ENCODE assay signal across 8 cellular contexts in the genomic region with DNA sequence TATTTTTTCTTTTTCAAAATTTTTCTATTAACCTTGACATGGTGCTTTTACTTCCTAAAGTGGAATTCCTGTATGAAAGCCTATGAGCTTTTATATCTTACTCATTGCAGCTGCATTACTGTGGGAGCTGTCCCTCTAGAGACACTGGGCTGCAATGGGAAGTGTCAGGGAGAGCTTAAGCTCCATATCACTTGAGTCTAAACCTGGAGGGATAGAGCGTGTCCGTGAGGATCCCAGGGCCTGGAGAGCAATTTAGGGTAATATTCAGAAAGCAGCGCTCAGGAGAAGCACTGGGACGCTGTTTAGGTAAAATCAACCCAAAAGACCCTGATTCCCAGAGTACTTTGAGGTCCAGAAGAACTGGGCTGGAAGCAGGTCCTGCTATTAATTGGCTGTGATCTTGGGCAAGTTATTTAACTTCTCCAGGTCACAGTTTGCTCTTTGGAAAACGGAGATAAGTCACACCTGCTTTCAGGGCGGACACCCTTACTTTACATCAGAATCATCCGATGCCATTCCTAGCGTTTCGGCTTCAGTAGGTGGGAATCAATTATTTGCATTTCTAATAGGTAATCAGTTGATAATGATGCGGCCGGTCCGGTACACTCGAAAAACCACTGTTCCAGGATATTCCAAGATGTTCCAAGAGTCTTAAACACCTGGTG. TPM values are rescaled to one million over a fixed set of nuclear protein-coding genes. Genes with fewer than 3 reads are reported as not detected.
DNase-seq lines count a peak whose midpoint lies in the region; ATAC-seq, FAIRE-seq and TF ChIP-seq lines count a peak whose summit lies in the region.

No MANE protein-coding gene starts in this region.

- POLR2A ChIA-PET in A549 (lab: Yijun Ruan, JAX): interaction anchor here (0.6 to 1.3 kb wide), 5 partner anchors 25 to 413 kb away, joined by 3 to 6 read pairs (median 3); a partner anchor contains a TSS
- POLR2A ChIA-PET in HCT116 (lab: Charles Lee): interaction anchor here (1.0 to 1.6 kb wide), 2 partner anchors 201 to 413 kb away, joined by 3 to 5 read pairs; a partner anchor contains a TSS
- POLR2A ChIA-PET in GM12878 (lab: Charles Lee): interaction anchor here (0.5 to 4.0 kb wide), 4 partner anchors 50 to 1178 kb away, joined by 3 to 16 read pairs (median 6); a partner anchor contains a TSS

- peak overlapping the region; percentile 89 for H3K27ac Mint-ChIP-seq in mesothelial cell of epicardium

- H3K4me3 Mint-ChIP-seq in mesothelial cell of epicardium: peak overlapping the region; percentile 88

- no peaks in the 10 kb centered on the region for H3K9me3 ChIP-seq in A549
- H3K9me3 ChIP-seq in HCT116 (ENCODE audit: control insufficient read depth in 1 of 2, insufficient read depth in 1 of 2, low read depth in 1 of 2, low read length in 2 of 2): no peaks in the 10 kb centered on the region
- H3K9me3 ChIP-seq in GM12878 (replicated peaks; ENCODE audit: control insufficient read depth, insufficient read depth, low read length): no peaks in the 10 kb centered on the region

- ATAC-seq in A549 (no peak), HCT116 (no peak), GM12878 (no peak)

- H2AFZ ChIP-seq in HCT116 (ENCODE audit: low read depth, low read length, poor library complexity, severe bottlenecking) (peak overlapping the region; percentile 81), GM12878 (ENCODE audit: control insufficient read depth, low read depth, low read length) (peak overlapping the region; percentile 81)

- no peaks in the 10 kb centered on the region for H3K27me3 ChIP-seq in HCT116 (ENCODE audit: insufficient read depth, low read length)
- H3K27me3 ChIP-seq in GM12878 (replicated peaks in 1 of 2; ENCODE audit: control insufficient read depth in 2 of 2, insufficient read depth in 2 of 2, low read length in 1 of 2): no peaks in the 10 kb centered on the region

- H3K4me1 Mint-ChIP-seq in mesothelial cell of epicardium: peaks cover 18% of the 10 kb centered on the region

- no peak for DNase-seq in A549 (ENCODE audit: low read depth in 1 of 2, low spot score in 1 of 2)
- no peak for DNase-seq in HCT116 (ENCODE audit: low read depth, low spot score)
- DNase-seq in GM12878 (ENCODE audit: low read depth, low spot score): no peak
- no peak for DNase-seq in mesothelial cell of epicardium (ENCODE audit: low spot score in 2 of 2, unreplicated experiment in 2 of 2)
- no peak for DNase-seq in activated effector memory CD4-positive, alpha-beta T cell treated with Interleukin-2 at 50 U/mL for 16 hours
- no peak for DNase-seq in erythroblast (lab: John Stamatoyannopoulos, UW)
- no peak for DNase-seq in GM19240 (ENCODE audit: insufficient read length, low spot score)
- DNase-seq in HCEC 1CT: no peak

- TF ChIP-seq CTCF in A549 (IDR thresholded peaks at IDR 0.05) (no peak), HCT116 (IDR thresholded peaks at IDR 0.05 in 2 of 3, conservative IDR thresholded peaks at IDR 0.05 in 1 of 3; ENCODE audit: borderline replicate concordance in 1 of 3, insufficient read depth in 1 of 3, low read depth in 2 of 3, low read length in 2 of 3) (no peak), GM12878 (IDR thresholded peaks at IDR 0.05 in 2 of 3, conservative IDR thresholded peaks at IDR 0.05 in 1 of 3; ENCODE audit: control insufficient read depth in 2 of 3, extremely low read depth in 1 of 3, insufficient read depth in 1 of 3, low read depth in 3 of 3, low read length in 3 of 3) (no peak), mesothelial cell of epicardium (IDR thresholded peaks at IDR 0.05; ENCODE audit: unreplicated experiment) (no peak)

- H3K9ac ChIP-seq in HCT116 (ENCODE audit: low read length) (peak overlapping the region; percentile 85), GM12878 (ENCODE audit: control insufficient read depth, insufficient read depth, low read length) (peak overlapping the region; percentile 78; the same call in 1 of the 2 replicates)

- peaks cover 8% of the 10 kb centered on the region; the same call in 2 of the 3 replicates for H3K4me1 ChIP-seq in A549
- peaks cover 9 to 26% of the 10 kb centered on the region in 2 experiments for H3K4me1 ChIP-seq in HCT116 (ENCODE audit: control insufficient read depth in 1 of 2, insufficient read depth in 2 of 2, low read length in 2 of 2)
- H3K4me1 ChIP-seq in GM12878 (ENCODE audit: control insufficient read depth, insufficient read depth, low read length): peaks cover 12% of the 10 kb centered on the region

- BruUV-seq in HCT116 (replicated peaks; lab: Mats Ljungman, UMichigan) (TSS peak; percentile 89), GM12878 (replicated peaks; lab: Mats Ljungman, UMichigan) (no TSS peak)

- FAIRE-seq in A549 (lab: Jason Lieb, UNC) (no peak), GM12878 (lab: Jason Lieb, UNC) (no peak)

- SMC1A ChIA-PET in GM12878 (lab: Charles Lee; ENCODE audit: uncharacterized antibody, unreplicated experiment): interaction anchor here (0.8 to 2.0 kb wide), 6 partner anchors 37 to 201 kb away, joined by 3 to 9 read pairs (median 3); a partner anchor contains a TSS

- peak overlapping the region in 1 of 2 experiments; percentile 99; a peak in 3 of 6 replicates for H3K27ac ChIP-seq in A549
- peak overlapping the region; percentile 85; the same call in 1 of the 2 replicates for H3K27ac ChIP-seq in HCT116 (ENCODE audit: low read depth, low read length)
- no peak overlapping the region for H3K27ac ChIP-seq in GM12878 (ENCODE audit: control insufficient read depth, insufficient read depth)

- no peak for TF ChIP-seq EP300 in A549 (IDR thresholded peaks at IDR 0.05)
- no peak for TF ChIP-seq EP300 in GM12878 (IDR thresholded peaks at IDR 0.05; ENCODE audit: borderline replicate concordance in 1 of 2, control insufficient read depth in 1 of 2, low read depth in 2 of 2, low read length in 2 of 2)

- in situ Hi-C loops in GM12878 (cut with MboI): no loop called here

- peaks cover 0 to 8% of the 10 kb centered on the region in 2 experiments; a peak in 2 of 4 replicates for H3K36me3 ChIP-seq in HCT116 (ENCODE audit: control insufficient read depth in 1 of 2, insufficient read depth in 2 of 2, low read length in 2 of 2)
- no peaks in the 10 kb centered on the region; a peak in 1 of 4 replicates for H3K36me3 ChIP-seq in GM12878 (ENCODE audit: control insufficient read depth in 2 of 2, insufficient read depth in 2 of 2, low read length in 1 of 2)

- no peaks in the 10 kb centered on the region for H3K9me3 Mint-ChIP-seq in mesothelial cell of epicardium

- RAD21 ChIA-PET in HCT116 (lab: Charles Lee; ENCODE audit: low non-redundant PET in 1 of 2, low total read pairs in 2 of 2, uncharacterized antibody in 2 of 2, unreplicated experiment in 2 of 2) (no interaction called here), GM12878 (lab: Charles Lee; ENCODE audit: unreplicated experiment) (interaction anchor here (1.0 kb wide), 2 partner anchors 78 to 201 kb away, joined by 3 to 4 read pairs; a partner anchor contains a TSS)

- TF ChIP-seq RAD21 in A549 (conservative IDR thresholded peaks at IDR 0.05 in 1 of 2, IDR thresholded peaks at IDR 0.05 in 1 of 2): no peak
- no peak for TF ChIP-seq RAD21 in HCT116 (IDR thresholded peaks at IDR 0.05; ENCODE audit: low read depth)
- TF ChIP-seq RAD21 in GM12878 (IDR thresholded peaks at IDR 0.05; ENCODE audit: insufficient read depth, low read depth, low read length): no peak

- H3K4me2 ChIP-seq in A549 (peak overlapping the region; percentile 88), HCT116 (ENCODE audit: low read length) (peak overlapping the region; percentile 96), GM12878 (ENCODE audit: control insufficient read depth, insufficient read depth) (peak overlapping the region; percentile 64)

- H3K4me3 ChIP-seq in A549 (peak overlapping the region; percentile 99; the same call in 2 of the 3 replicates), HCT116 (replicated peaks in 1 of 2; ENCODE audit: low read depth in 1 of 2, low read length in 2 of 2) (peak overlapping the region; percentile 94; a peak in 3 of 4 replicates), GM12878 (peak overlapping the region; percentile 92; the same call in 1 of the 2 replicates)

- TF ChIP-seq POLR2A in A549 (IDR thresholded peaks at IDR 0.05; ENCODE audit: low read length): no peak
- no peak for TF ChIP-seq POLR2A in HCT116 (IDR thresholded peaks at IDR 0.05; ENCODE audit: borderline replicate concordance, extremely low read depth, insufficient read depth, insufficient read length)
- no peak for TF ChIP-seq POLR2A in GM12878 (IDR thresholded peaks at IDR 0.05; ENCODE audit: low read depth, low read length)
- no peak for TF ChIP-seq POLR2A in erythroblast (IDR thresholded peaks at IDR 0.05; ENCODE audit: low read length)

- CTCF ChIA-PET in A549 (lab: Yijun Ruan, JAX): interaction anchor here (1.0 to 3.0 kb wide), 5 partner anchors 9 to 413 kb away, joined by 3 to 8 read pairs (median 3); a partner anchor contains a TSS
- CTCF ChIA-PET in HCT116 (lab: Charles Lee): interaction anchor here (0.6 to 1.2 kb wide), 2 partner anchors 78 to 547 kb away, joined by 3 to 6 read pairs; no protein-coding TSS in a partner anchor
- CTCF ChIA-PET in GM12878 (lab: Yijun Ruan, JAX): interaction anchor here (0.8 to 1.8 kb wide), 4 partner anchors 50 to 159 kb away, joined by 3 to 5 read pairs (median 4); no protein-coding TSS in a partner anchor

- H3K9me2 ChIP-seq in HCT116 (ENCODE audit: insufficient read depth): no peaks in the 10 kb centered on the region

- no peaks in the 10 kb centered on the region for H3K27me3 Mint-ChIP-seq in mesothelial cell of epicardium (ENCODE audit: low read depth)

- intact Hi-C loops in HCT116 (cut with micrococcal nuclease) (loop anchor here (5.0 kb wide), 1 partner anchor 76 kb away; a partner anchor contains a TSS), GM12878 (cut with micrococcal nuclease; ENCODE audit: unreplicated experiment) (loop anchor here (5.0 kb wide), 1 partner anchor 76 kb away; a partner anchor contains a TSS)

- H4K20me1 ChIP-seq in HCT116 (ENCODE audit: insufficient read depth) (no peaks in the 10 kb centered on the region), GM12878 (ENCODE audit: control insufficient read depth, insufficient read depth) (no peaks in the 10 kb centered on the region)

- H3K36me3 Mint-ChIP-seq in mesothelial cell of epicardium: peaks cover 5% of the 10 kb centered on the region

- 66% methylated on average over 13 of the region's 13 CpGs for WGBS in A549 (ENCODE audit: missing lambda C conversion rate)
- WGBS in GM12878 (ENCODE audit: insufficient coverage, insufficient replicate concordance, low lambda C conversion rate, missing lambda C conversion rate): 42% methylated on average over 13 of the region's 13 CpGs

- H3K79me2 ChIP-seq in HCT116 (ENCODE audit: insufficient read depth, low read length): peaks cover 10% of the 10 kb centered on the region
- H3K79me2 ChIP-seq in GM12878 (ENCODE audit: control insufficient read depth, insufficient read depth, low read length): peaks cover 6% of the 10 kb centered on the region; the same call in 1 of the 2 replicates

RNA-seq across cellular contexts. Expression of a gene that starts 0.6 kb away (rescaled TPM):
- polyA plus RNA-seq in A549 (2011; rRNA removed): 343 and 379 TPM in 2 replicates
- polyA plus RNA-seq in A549 (2012; cell fraction: cytosol; rRNA removed): 344 and 384 TPM in 2 replicates
- polyA plus RNA-seq in A549 (2012; cell fraction: nucleus; rRNA removed): 391 and 438 TPM in 2 replicates
- polyA plus RNA-seq in A549 (2017; fragmentation: RNase III; extraction: RNeasy Plus Mini Kit Qiagen cat#74134 plus additional on column Dnase treatment): 228 to 252 TPM (median 239 TPM) in 3 replicates
- 249 and 328 TPM in 2 replicates for polyA minus RNA-seq in A549 (2011; rRNA and poly(A)+ RNA removed)
- total RNA-seq in HCT116 (2021; ENCODE audit: unreplicated experiment): 229 TPM
- polyA plus RNA-seq in HCT116 (2012): 466 and 560 TPM in 2 replicates
- total RNA-seq in GM12878 (2013; cell fraction: nucleolus; rRNA removed): 81.3 and 83.1 TPM in 2 replicates
- total RNA-seq in GM12878 (2014; rRNA removed): 119 and 121 TPM in 2 replicates
- total RNA-seq in GM12878 (2014; rRNA removed; fragmentation: Illumina TruSeq; extraction: Trizol): 114 and 116 TPM in 2 replicates
- total RNA-seq in GM12878 (2021): 142 and 149 TPM in 2 replicates
- polyA plus RNA-seq in GM12878 (2011; ENCODE audit: low read depth): 250 TPM
- 132 and 210 TPM in 2 replicates for polyA plus RNA-seq in GM12878 (2011; rRNA removed)
- 267 and 311 TPM in 2 replicates for polyA plus RNA-seq in GM12878 (2011; cell fraction: cytosol; rRNA removed)
- 261 and 310 TPM in 2 replicates for polyA plus RNA-seq in GM12878 (2011; cell fraction: nucleus; rRNA removed)
- 202 and 229 TPM in 2 replicates for polyA plus RNA-seq in GM12878 (2012)
- 143 and 148 TPM in 2 replicates for polyA plus RNA-seq in GM12878 (2014; fragmentation: Illumina TruSeq; extraction: Trizol)
- polyA plus RNA-seq in GM12878 (2014; fragmentation: Nextera tagmentation; extraction: Ambion mirVana): 100 to 1,000 TPM; 159 to 205 TPM
- 129 and 130 TPM in 2 replicates for polyA plus RNA-seq in GM12878 (2014; rRNA removed)
- polyA plus RNA-seq in GM12878 (2016; fragmentation: Nextera tagmentation; extraction: Ambion mirVana): 100 to 1,000 TPM in 1 of 2 experiments, 10 to 100 TPM in 1; 90.4 to 101 TPM
- polyA minus RNA-seq in GM12878 (2011; rRNA and poly(A)+ RNA removed): 253 and 261 TPM in 2 replicates
- 54.1 and 60.4 TPM in 2 replicates for polyA minus RNA-seq in GM12878 (2011; cell fraction: cytosol; rRNA and poly(A)+ RNA removed)
- polyA minus RNA-seq in GM12878 (2011; cell fraction: nucleus; rRNA and poly(A)+ RNA removed): 30.6 and 48.4 TPM in 2 replicates
- 253 to 258 TPM (median 255 TPM) in 3 replicates for total RNA-seq in mesothelial cell of epicardium

RNA-seq across cellular contexts. Expression of a gene that starts 11.8 kb away (rescaled TPM):
- not detected in 2 replicates for polyA plus RNA-seq in A549 (2011; rRNA removed)
- not detected in 2 replicates for polyA plus RNA-seq in A549 (2012; cell fraction: cytosol; rRNA removed)
- polyA plus RNA-seq in A549 (2012; cell fraction: nucleus; rRNA removed): not detected in 2 replicates
- not detected in 3 replicates for polyA plus RNA-seq in A549 (2017; fragmentation: RNase III; extraction: RNeasy Plus Mini Kit Qiagen cat#74134 plus additional on column Dnase treatment)
- polyA minus RNA-seq in A549 (2011; rRNA and poly(A)+ RNA removed): not detected in 2 replicates
- not detected for total RNA-seq in HCT116 (2021; ENCODE audit: unreplicated experiment)
- polyA plus RNA-seq in HCT116 (2012): not detected in 2 replicates
- total RNA-seq in GM12878 (2013; cell fraction: nucleolus; rRNA removed): not detected in 2 replicates
- not detected in 2 replicates for total RNA-seq in GM12878 (2014; rRNA removed)
- total RNA-seq in GM12878 (2014; rRNA removed; fragmentation: Illumina TruSeq; extraction: Trizol): not detected in 2 replicates
- not detected in 2 replicates for total RNA-seq in GM12878 (2021)
- not detected for polyA plus RNA-seq in GM12878 (2011; ENCODE audit: low read depth)
- not detected in 2 replicates for polyA plus RNA-seq in GM12878 (2011; rRNA removed)
- polyA plus RNA-seq in GM12878 (2011; cell fraction: cytosol; rRNA removed): not detected in 2 replicates
- not detected in 2 replicates for polyA plus RNA-seq in GM12878 (2011; cell fraction: nucleus; rRNA removed)
- not detected in 2 replicates for polyA plus RNA-seq in GM12878 (2012)
- not detected in 2 replicates for polyA plus RNA-seq in GM12878 (2014; fragmentation: Illumina TruSeq; extraction: Trizol)
- polyA plus RNA-seq in GM12878 (2014; fragmentation: Nextera tagmentation; extraction: Ambion mirVana): not detected
- polyA plus RNA-seq in GM12878 (2014; rRNA removed): not detected in 2 replicates
- not detected for polyA plus RNA-seq in GM12878 (2016; fragmentation: Nextera tagmentation; extraction: Ambion mirVana)
- polyA minus RNA-seq in GM12878 (2011; rRNA and poly(A)+ RNA removed): not detected in 2 replicates
- not detected in 2 replicates for polyA minus RNA-seq in GM12878 (2011; cell fraction: cytosol; rRNA and poly(A)+ RNA removed)
- polyA minus RNA-seq in GM12878 (2011; cell fraction: nucleus; rRNA and poly(A)+ RNA removed): not detected in 2 replicates
- total RNA-seq in mesothelial cell of epicardium: not detected in 3 replicates
